ENCODE assay signal across 8 cellular contexts in the genomic region with DNA sequence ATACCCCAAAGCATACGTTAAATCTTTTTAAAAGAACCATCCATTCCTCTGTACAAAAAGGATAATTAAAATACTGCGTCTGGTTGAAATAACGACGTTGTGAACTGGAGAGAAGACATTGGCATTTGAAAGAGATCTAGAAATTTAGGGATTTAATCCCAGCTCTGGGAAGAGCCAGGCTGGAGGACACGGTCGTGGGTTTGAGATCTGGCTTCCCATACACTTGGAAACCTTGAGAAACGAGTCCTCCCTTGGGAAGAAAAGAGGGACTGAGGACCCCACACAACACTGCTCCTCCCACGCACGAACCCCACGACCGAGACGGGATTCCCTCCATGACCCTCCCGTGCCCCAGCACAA. TPM values are rescaled to one million over a fixed set of nuclear protein-coding genes. Genes with fewer than 3 reads are reported as not detected.
A peak's percentile ranks its signal among the peaks of the same experiment; 100 is the strongest.
DNase-seq lines count a peak whose midpoint lies in the region; ATAC-seq, FAIRE-seq and TF ChIP-seq lines count a peak whose summit lies in the region.

No MANE protein-coding gene starts in this region.

- H3K36me3 ChIP-seq in DND-41 (ENCODE audit: insufficient read depth, low read length) (no peaks in the 10 kb centered on the region; the same call in 1 of the 2 replicates), PC-9 (ENCODE audit: low read depth) (no peaks in the 10 kb centered on the region), esophagus squamous epithelium (no peaks in the 10 kb centered on the region), pancreas (no peaks in the 10 kb centered on the region)

- peak overlapping the region; percentile 59 for H3K27ac ChIP-seq in DND-41 (ENCODE audit: low read length)
- no peak overlapping the region for H3K27ac ChIP-seq in PC-9
- H3K27ac ChIP-seq in esophagus squamous epithelium = peak overlapping the region in 3 of 4 donors; percentile 84 to 91 (median 87)
- H3K27ac ChIP-seq in pancreas = peak overlapping the region in 2 of 4 donors; percentile 63 to 68
- H3K27ac ChIP-seq in caudate nucleus (ENCODE audit: low read depth, low read length) = no peak overlapping the region

- H3K9me3 ChIP-seq in DND-41 (ENCODE audit: insufficient read depth, low read length, severe bottlenecking) = no peaks in the 10 kb centered on the region
- no peaks in the 10 kb centered on the region; the same call in 1 of the 2 replicates for H3K9me3 ChIP-seq in PC-9 (ENCODE audit: insufficient read depth, low read depth)
- no peaks in the 10 kb centered on the region for H3K9me3 ChIP-seq in esophagus squamous epithelium
- no peaks in the 10 kb centered on the region for H3K9me3 ChIP-seq in pancreas

- peaks cover 5% of the 10 kb centered on the region; the same call in 1 of the 2 replicates for H4K20me1 ChIP-seq in DND-41 (ENCODE audit: insufficient read depth, low read length)
- no peaks in the 10 kb centered on the region for H4K20me1 ChIP-seq in PC-9 (ENCODE audit: insufficient read depth)

- POLR2A ChIA-PET in PC-9 (lab: Charles Lee; ENCODE audit: unreplicated experiment) = no interaction called here

- CTCF ChIA-PET in PC-9 (lab: Charles Lee) = no interaction called here

- in situ Hi-C loops in GM13977 (cut with MboI; ENCODE audit: low pct_unique_long_range_greater_than_20kb, low sequenced_read_pairs, unreplicated experiment) = no loop called here

- TF ChIP-seq CTCF in DND-41 (IDR thresholded peaks at IDR 0.05; ENCODE audit: borderline replicate concordance, extremely low read depth, low read length, poor library complexity, severe bottlenecking) (no peak), PC-9 (conservative IDR thresholded peaks at IDR 0.05) (no peak), esophagus squamous epithelium (IDR thresholded peaks at IDR 0.05) (no peak), pancreas (IDR thresholded peaks at IDR 0.05) (no peak), GM13977 (IDR thresholded peaks at IDR 0.05; ENCODE audit: extremely low read depth, insufficient read depth, missing control alignments) (no peak)

- peak overlapping the region; percentile 72 for H3K9ac ChIP-seq in DND-41 (ENCODE audit: low read depth, low read length)

- H2AFZ ChIP-seq in DND-41 (ENCODE audit: low read depth, low read length) (peak overlapping the region; percentile 91), PC-9 (peak overlapping the region; percentile 78)

- intact Hi-C loops in PC-9 (cut with micrococcal nuclease; ENCODE audit: unreplicated experiment) (no loop called here), esophagus squamous epithelium (cut with DNase I) (no loop called here), pancreas (cut with DNase I) (no loop called here)

- peaks cover 29% of the 10 kb centered on the region for H3K4me1 ChIP-seq in DND-41 (ENCODE audit: insufficient read depth, low read length)
- no peaks in the 10 kb centered on the region for H3K4me1 ChIP-seq in PC-9 (replicated peaks; ENCODE audit: insufficient read depth)
- H3K4me1 ChIP-seq in esophagus squamous epithelium = peaks cover 5 to 29% (median 7%) of the 10 kb centered on the region in 3 donors
- peaks cover 0 to 8% (median 4%) of the 10 kb centered on the region in 3 donors for H3K4me1 ChIP-seq in pancreas

- FAIRE-seq in pancreas (lab: Jason Lieb, UNC) = no peak

- peak overlapping the region; percentile 80 for H3K4me2 ChIP-seq in DND-41 (ENCODE audit: insufficient read depth, low read length)
- peak overlapping the region; percentile 74 for H3K4me2 ChIP-seq in PC-9

- H3K4me3 ChIP-seq in DND-41 (ENCODE audit: low read depth in 1 of 2, low read length in 2 of 2) (peak overlapping the region; percentile 67 to 72; a peak in 3 of 4 replicates), PC-9 (peak overlapping the region; percentile 57; the same call in 1 of the 2 replicates), esophagus squamous epithelium (peak overlapping the region; percentile 83 to 100 (median 92)), pancreas (peak overlapping the region; percentile 45 to 95 (median 88))

- no peak for DNase-seq in DND-41
- no peak for DNase-seq in PC-9
- DNase-seq in esophagus squamous epithelium (lab: John Stamatoyannopoulos, UW) = no peak
- DNase-seq in pancreas = no peak
- DNase-seq in GM13977 (ENCODE audit: low spot score) = no peak
- no peak for DNase-seq in caudate nucleus (lab: John Stamatoyannopoulos, UW)
- DNase-seq in LoVo (ENCODE audit: low spot score) = no peak

- H3K27me3 ChIP-seq in DND-41 (ENCODE audit: insufficient read depth, low read length, poor library complexity) (no peaks in the 10 kb centered on the region), PC-9 (ENCODE audit: insufficient read depth, low read depth) (0 out of 2 replicates have a peak, but pooled peaks cover 4% of the 10 kb centered on the region), esophagus squamous epithelium (no peaks in the 10 kb centered on the region), pancreas (no peaks in the 10 kb centered on the region)

- no peak for ATAC-seq in DND-41 (ENCODE audit: insufficient read depth, low read depth)
- ATAC-seq in pancreas = peak in 2 of 4 donors; percentile 8 to 16
- ATAC-seq in HG02885 (IDR thresholded peaks at IDR 0.05; ENCODE audit: poor library complexity, unreplicated experiment) = no peak

- no peaks in the 10 kb centered on the region for H3F3A ChIP-seq in PC-9 (ENCODE audit: insufficient read depth, low read depth)

- WGBS in esophagus squamous epithelium, 2 donors = 0 to 3% methylated on average over 6 to 12 of the region's 13 CpGs
- WGBS in pancreas, 2 donors = 1 to 2% methylated on average over 13 of the region's 13 CpGs

- TF ChIP-seq POLR2A in esophagus squamous epithelium (IDR thresholded peaks at IDR 0.05) = no peak

- no peaks in the 10 kb centered on the region for H3K9me2 ChIP-seq in PC-9 (ENCODE audit: insufficient read depth)

- BruUV-seq in PC-9 (replicated peaks; lab: Mats Ljungman, UMichigan) = no TSS peak

- H3K79me2 ChIP-seq in DND-41 (ENCODE audit: insufficient read depth, low read length) (peaks cover 49% of the 10 kb centered on the region), PC-9 (ENCODE audit: low read depth) (no peaks in the 10 kb centered on the region)

RNA-seq across cellular contexts. Expression of a gene that starts 0.6 kb away (rescaled TPM):
- 1.6 and 1.8 TPM in 2 replicates for total RNA-seq in PC-9 (2021)
- total RNA-seq in esophagus squamous epithelium = 1 to 10 TPM in 2 of 4 donors, under 1 TPM in 2; 0.15 to 2.5 (median 1.6) TPM
- total RNA-seq in pancreas = 1 to 10 TPM in 4 of 6 donors, under 1 TPM in 2; 0.56 to 2.5 (median 1.9) TPM
- 1 to 10 TPM in 1 of 2 donors, under 1 TPM in 1; 0.87 to 1.5 TPM for polyA plus RNA-seq in pancreas

RNA-seq across cellular contexts. Expression of a gene that starts 43.2 kb away (rescaled TPM):
- total RNA-seq in PC-9 (2021) (3.3 and 3.5 TPM in 2 replicates), esophagus squamous epithelium (1 to 10 TPM; 1.7 to 6.4 (median 3.7) TPM), pancreas (1 to 10 TPM; 1.2 to 3.8 (median 2.0) TPM)
- polyA plus RNA-seq in pancreas = 1 to 10 TPM; 2.4 to 3.8 TPM

Comparison
In these comparisons a context has a peak if more than half of its experiments do, and no peak if none do; other contexts are left out.
1. H3K27ac ChIP-seq: peak in DND-41 (single experiment) and esophagus squamous epithelium (3 of 4); none in PC-9 (single experiment) and caudate nucleus (single experiment).
2. Peak in every context shown above with its lines, with median percentiles within 50 percentile points of each other: H3K4me3 ChIP-seq.